In the genomic region with DNA sequence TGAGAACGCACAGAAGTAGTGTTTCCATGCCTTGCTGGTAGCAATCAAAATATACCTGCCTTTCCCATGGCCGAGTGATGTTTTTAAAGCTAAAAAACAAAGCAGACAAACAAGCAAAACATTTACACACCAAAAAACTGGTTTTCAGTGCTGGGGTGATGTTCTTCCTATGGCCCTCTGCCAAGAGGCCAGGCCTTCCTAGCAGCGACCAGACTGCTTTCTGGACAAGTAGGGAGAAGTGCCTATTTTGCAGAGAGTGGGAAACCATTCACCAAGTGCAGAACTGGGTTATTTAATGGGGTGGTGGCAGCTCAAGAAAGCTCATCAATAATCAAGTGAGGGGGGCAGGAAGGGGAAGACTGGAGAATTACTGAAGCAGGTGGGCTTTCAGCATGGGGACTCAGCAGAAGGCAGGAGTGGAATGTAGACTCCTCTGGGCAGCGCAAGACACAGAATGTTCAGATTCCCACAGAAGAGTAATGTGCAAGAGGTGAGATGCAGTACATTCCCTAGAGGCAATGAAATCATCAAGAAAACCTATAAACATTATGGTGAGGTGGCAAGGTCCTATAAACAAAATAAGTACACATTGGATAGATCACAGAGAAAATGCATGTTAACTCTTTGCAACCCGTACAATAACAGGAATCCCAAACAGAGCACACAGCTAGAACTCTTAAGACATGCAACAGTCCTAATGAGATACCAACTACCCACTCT, we compare ENCODE assay signal across 1 cellular context.
TF ChIP-seq lines count a peak whose summit lies in the region.

No MANE protein-coding gene starts in this region.

TF ChIP-seq in GM23338, 12 proteins besides CTCF, POLR2A, EP300 and RAD21 (continued from another document):
- TF ChIP-seq, protein P1, sequence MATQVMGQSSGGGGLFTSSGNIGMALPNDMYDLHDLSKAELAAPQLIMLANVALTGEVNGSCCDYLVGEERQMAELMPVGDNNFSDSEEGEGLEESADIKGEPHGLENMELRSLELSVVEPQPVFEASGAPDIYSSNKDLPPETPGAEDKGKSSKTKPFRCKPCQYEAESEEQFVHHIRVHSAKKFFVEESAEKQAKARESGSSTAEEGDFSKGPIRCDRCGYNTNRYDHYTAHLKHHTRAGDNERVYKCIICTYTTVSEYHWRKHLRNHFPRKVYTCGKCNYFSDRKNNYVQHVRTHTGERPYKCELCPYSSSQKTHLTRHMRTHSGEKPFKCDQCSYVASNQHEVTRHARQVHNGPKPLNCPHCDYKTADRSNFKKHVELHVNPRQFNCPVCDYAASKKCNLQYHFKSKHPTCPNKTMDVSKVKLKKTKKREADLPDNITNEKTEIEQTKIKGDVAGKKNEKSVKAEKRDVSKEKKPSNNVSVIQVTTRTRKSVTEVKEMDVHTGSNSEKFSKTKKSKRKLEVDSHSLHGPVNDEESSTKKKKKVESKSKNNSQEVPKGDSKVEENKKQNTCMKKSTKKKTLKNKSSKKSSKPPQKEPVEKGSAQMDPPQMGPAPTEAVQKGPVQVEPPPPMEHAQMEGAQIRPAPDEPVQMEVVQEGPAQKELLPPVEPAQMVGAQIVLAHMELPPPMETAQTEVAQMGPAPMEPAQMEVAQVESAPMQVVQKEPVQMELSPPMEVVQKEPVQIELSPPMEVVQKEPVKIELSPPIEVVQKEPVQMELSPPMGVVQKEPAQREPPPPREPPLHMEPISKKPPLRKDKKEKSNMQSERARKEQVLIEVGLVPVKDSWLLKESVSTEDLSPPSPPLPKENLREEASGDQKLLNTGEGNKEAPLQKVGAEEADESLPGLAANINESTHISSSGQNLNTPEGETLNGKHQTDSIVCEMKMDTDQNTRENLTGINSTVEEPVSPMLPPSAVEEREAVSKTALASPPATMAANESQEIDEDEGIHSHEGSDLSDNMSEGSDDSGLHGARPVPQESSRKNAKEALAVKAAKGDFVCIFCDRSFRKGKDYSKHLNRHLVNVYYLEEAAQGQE (IDR thresholded peaks at IDR 0.05; ENCODE audit: unreplicated experiment) = no peak
- TF ChIP-seq, protein P2, sequence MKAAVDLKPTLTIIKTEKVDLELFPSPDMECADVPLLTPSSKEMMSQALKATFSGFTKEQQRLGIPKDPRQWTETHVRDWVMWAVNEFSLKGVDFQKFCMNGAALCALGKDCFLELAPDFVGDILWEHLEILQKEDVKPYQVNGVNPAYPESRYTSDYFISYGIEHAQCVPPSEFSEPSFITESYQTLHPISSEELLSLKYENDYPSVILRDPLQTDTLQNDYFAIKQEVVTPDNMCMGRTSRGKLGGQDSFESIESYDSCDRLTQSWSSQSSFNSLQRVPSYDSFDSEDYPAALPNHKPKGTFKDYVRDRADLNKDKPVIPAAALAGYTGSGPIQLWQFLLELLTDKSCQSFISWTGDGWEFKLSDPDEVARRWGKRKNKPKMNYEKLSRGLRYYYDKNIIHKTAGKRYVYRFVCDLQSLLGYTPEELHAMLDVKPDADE (IDR thresholded peaks at IDR 0.05) = no peak
- TF ChIP-seq, protein P3, sequence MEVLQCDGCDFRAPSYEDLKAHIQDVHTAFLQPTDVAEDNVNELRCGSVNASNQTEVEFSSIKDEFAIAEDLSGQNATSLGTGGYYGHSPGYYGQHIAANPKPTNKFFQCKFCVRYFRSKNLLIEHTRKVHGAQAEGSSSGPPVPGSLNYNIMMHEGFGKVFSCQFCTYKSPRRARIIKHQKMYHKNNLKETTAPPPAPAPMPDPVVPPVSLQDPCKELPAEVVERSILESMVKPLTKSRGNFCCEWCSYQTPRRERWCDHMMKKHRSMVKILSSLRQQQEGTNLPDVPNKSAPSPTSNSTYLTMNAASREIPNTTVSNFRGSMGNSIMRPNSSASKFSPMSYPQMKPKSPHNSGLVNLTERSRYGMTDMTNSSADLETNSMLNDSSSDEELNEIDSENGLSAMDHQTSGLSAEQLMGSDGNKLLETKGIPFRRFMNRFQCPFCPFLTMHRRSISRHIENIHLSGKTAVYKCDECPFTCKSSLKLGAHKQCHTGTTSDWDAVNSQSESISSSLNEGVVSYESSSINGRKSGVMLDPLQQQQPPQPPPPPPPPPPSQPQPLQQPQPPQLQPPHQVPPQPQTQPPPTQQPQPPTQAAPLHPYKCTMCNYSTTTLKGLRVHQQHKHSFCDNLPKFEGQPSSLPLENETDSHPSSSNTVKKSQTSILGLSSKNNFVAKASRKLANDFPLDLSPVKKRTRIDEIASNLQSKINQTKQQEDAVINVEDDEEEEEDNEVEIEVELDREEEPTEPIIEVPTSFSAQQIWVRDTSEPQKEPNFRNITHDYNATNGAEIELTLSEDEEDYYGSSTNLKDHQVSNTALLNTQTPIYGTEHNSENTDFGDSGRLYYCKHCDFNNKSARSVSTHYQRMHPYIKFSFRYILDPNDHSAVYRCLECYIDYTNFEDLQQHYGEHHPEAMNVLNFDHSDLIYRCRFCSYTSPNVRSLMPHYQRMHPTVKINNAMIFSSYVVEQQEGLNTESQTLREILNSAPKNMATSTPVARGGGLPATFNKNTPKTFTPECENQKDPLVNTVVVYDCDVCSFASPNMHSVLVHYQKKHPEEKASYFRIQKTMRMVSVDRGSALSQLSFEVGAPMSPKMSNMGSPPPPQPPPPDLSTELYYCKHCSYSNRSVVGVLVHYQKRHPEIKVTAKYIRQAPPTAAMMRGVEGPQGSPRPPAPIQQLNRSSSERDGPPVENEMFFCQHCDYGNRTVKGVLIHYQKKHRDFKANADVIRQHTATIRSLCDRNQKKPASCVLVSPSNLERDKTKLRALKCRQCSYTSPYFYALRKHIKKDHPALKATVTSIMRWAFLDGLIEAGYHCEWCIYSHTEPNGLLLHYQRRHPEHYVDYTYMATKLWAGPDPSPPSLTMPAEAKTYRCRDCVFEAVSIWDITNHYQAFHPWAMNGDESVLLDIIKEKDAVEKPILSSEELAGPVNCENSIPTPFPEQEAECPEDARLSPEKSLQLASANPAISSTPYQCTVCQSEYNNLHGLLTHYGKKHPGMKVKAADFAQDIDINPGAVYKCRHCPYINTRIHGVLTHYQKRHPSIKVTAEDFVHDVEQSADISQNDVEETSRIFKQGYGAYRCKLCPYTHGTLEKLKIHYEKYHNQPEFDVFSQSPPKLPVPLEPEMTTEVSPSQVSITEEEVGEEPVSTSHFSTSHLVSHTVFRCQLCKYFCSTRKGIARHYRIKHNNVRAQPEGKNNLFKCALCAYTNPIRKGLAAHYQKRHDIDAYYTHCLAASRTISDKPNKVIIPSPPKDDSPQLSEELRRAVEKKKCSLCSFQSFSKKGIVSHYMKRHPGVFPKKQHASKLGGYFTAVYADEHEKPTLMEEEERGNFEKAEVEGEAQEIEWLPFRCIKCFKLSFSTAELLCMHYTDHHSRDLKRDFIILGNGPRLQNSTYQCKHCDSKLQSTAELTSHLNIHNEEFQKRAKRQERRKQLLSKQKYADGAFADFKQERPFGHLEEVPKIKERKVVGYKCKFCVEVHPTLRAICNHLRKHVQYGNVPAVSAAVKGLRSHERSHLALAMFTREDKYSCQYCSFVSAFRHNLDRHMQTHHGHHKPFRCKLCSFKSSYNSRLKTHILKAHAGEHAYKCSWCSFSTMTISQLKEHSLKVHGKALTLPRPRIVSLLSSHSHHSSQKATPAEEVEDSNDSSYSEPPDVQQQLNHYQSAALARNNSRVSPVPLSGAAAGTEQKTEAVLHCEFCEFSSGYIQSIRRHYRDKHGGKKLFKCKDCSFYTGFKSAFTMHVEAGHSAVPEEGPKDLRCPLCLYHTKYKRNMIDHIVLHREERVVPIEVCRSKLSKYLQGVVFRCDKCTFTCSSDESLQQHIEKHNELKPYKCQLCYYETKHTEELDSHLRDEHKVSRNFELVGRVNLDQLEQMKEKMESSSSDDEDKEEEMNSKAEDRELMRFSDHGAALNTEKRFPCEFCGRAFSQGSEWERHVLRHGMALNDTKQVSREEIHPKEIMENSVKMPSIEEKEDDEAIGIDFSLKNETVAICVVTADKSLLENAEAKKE (CRISPR knock-in tag; IDR thresholded peaks at IDR 0.05) = no peak
